ENCODE assay signal across 12 cellular contexts in genomic region chr5:150082364-150082763, GRCh38. TPM values are rescaled to one million over a fixed set of nuclear protein-coding genes. Genes with fewer than 3 reads are reported as not detected.
A peak's percentile ranks its signal among the peaks of the same experiment; 100 is the strongest.
DNase-seq lines count a peak whose midpoint lies in the region; ATAC-seq and TF ChIP-seq lines count a peak whose summit lies in the region.
"Had no signal": no experiment of that assay in that cellular context is flagged by ENCODE, and none has a peak within 500 bp of the region (broad histone marks: within the 10 kb centered on the region; RNA-seq: fewer than 3 reads in every experiment).

No MANE protein-coding gene starts in this region.

- H3K27ac ChIP-seq in GM23338 (ENCODE audit: low read depth) (no peak overlapping the region), OCI-LY7 (ENCODE audit: low read depth, low read length, poor library complexity, severe bottlenecking) (no peak overlapping the region), vagina (no peak overlapping the region)
- H3K27ac ChIP-seq: prostate gland had no signal

- no peak overlapping the region for H3K4me3 ChIP-seq in GM23338
- H3K4me3 ChIP-seq in OCI-LY7 (ENCODE audit: low read depth, low read length, poor library complexity, severe bottlenecking): no peak overlapping the region
- H3K4me3 ChIP-seq in vagina: no peak overlapping the region
- H3K4me3 ChIP-seq: prostate gland had no signal

- TF ChIP-seq CTCF in GM23338 (conservative IDR thresholded peaks at IDR 0.05; ENCODE audit: low read depth in 2 of 2): no peak
- no peak for TF ChIP-seq CTCF in OCI-LY7 (conservative IDR thresholded peaks at IDR 0.05; ENCODE audit: low read length)
- no peak for TF ChIP-seq CTCF in osteocyte (IDR thresholded peaks at IDR 0.05)
- no peak for TF ChIP-seq CTCF in vagina (IDR thresholded peaks at IDR 0.05)

- ATAC-seq in GM18511 (IDR thresholded peaks at IDR 0.05; ENCODE audit: unreplicated experiment) (peak; percentile 26), GM23338 (no peak; the same call in 2 of the 3 replicates), HG03439 (IDR thresholded peaks at IDR 0.05; ENCODE audit: unreplicated experiment) (no peak)
- ATAC-seq: activated naive CD4-positive, alpha-beta T cell treated with anti-CD3 and anti-CD28 coated beads, Interleukin-2, amount 50 U/mL, for 72 hours had no signal

- H3K9me3 Mint-ChIP-seq in GM23338 (no peaks in the 10 kb centered on the region), osteocyte (ENCODE audit: unreplicated experiment) (no peaks in the 10 kb centered on the region)
- no peaks in the 10 kb centered on the region for H3K9me3 Mint-ChIP-seq in activated naive CD4-positive, alpha-beta T cell treated with anti-CD3 and anti-CD28 coated beads for 36 hours
- H3K9me3 Mint-ChIP-seq: activated naive CD4-positive, alpha-beta T cell treated with anti-CD3 and anti-CD28 coated beads, Interleukin-2, amount 50 U/mL, for 72 hours had no signal

- POLR2A ChIA-PET in OCI-LY7 (lab: Charles Lee): no interaction called here

- no peak for TF ChIP-seq POLR2A in vagina (IDR thresholded peaks at IDR 0.05)

- no peak overlapping the region for H3K27ac Mint-ChIP-seq in GM23338
- H3K27ac Mint-ChIP-seq in osteocyte (ENCODE audit: unreplicated experiment): no peak overlapping the region
- H3K27ac Mint-ChIP-seq in activated naive CD4-positive, alpha-beta T cell treated with anti-CD3 and anti-CD28 coated beads for 36 hours: no peak overlapping the region
- H3K27ac Mint-ChIP-seq: activated naive CD4-positive, alpha-beta T cell treated with anti-CD3 and anti-CD28 coated beads, Interleukin-2, amount 50 U/mL, for 72 hours had no signal

- peaks cover 8% of the 10 kb centered on the region for H3K27me3 Mint-ChIP-seq in GM23338 (ENCODE audit: insufficient read depth, low read depth, poor library complexity)
- no peaks in the 10 kb centered on the region for H3K27me3 Mint-ChIP-seq in osteocyte (ENCODE audit: unreplicated experiment)
- H3K27me3 Mint-ChIP-seq in activated naive CD4-positive, alpha-beta T cell treated with anti-CD3 and anti-CD28 coated beads for 36 hours (ENCODE audit: low read depth): peaks cover 26% of the 10 kb centered on the region

- no peak for DNase-seq in GM23338 (ENCODE audit: low spot score)
- DNase-seq in OCI-LY7 (ENCODE audit: low spot score): no peak
- DNase-seq in osteocyte (ENCODE audit: extremely low spot score, unreplicated experiment): peak; percentile 63
- no peak for DNase-seq in activated naive CD4-positive, alpha-beta T cell treated with anti-CD3 and anti-CD28 coated beads for 36 hours
- DNase-seq in vagina (ENCODE audit: extremely low spot score in 2 of 2): no peak
- DNase-seq in GM19240 (ENCODE audit: insufficient read length, low spot score): no peak
- DNase-seq: activated CD4-positive, alpha-beta T cell treated with anti-CD3 and anti-CD28 coated beads for 4 hours; NCI-H1694 treated with DMSO at 0.1 percent for 48 hours had no signal

- no peaks in the 10 kb centered on the region for H3K36me3 Mint-ChIP-seq in GM23338 (ENCODE audit: low read depth)
- no peaks in the 10 kb centered on the region for H3K36me3 Mint-ChIP-seq in osteocyte (ENCODE audit: unreplicated experiment)
- H3K36me3 Mint-ChIP-seq in activated naive CD4-positive, alpha-beta T cell treated with anti-CD3 and anti-CD28 coated beads for 36 hours (ENCODE audit: low read depth): no peaks in the 10 kb centered on the region
- H3K36me3 Mint-ChIP-seq: activated naive CD4-positive, alpha-beta T cell treated with anti-CD3 and anti-CD28 coated beads, Interleukin-2, amount 50 U/mL, for 72 hours had no signal

- no peaks in the 10 kb centered on the region for H3F3A ChIP-seq in GM23338 (replicated peaks; ENCODE audit: low read depth)

- peak overlapping the region; percentile 70 for H2AFZ ChIP-seq in GM23338
- H2AFZ ChIP-seq in OCI-LY7 (ENCODE audit: low read length): no peak overlapping the region

- CTCF ChIA-PET in OCI-LY7 (lab: Charles Lee; ENCODE audit: unreplicated experiment): no interaction called here
- CTCF ChIA-PET in activated naive CD4-positive, alpha-beta T cell treated with anti-CD3 and anti-CD28 coated beads for 36 hours (lab: Charles Lee): no interaction called here

- no peak overlapping the region for H3K4me3 Mint-ChIP-seq in GM23338
- H3K4me3 Mint-ChIP-seq in osteocyte (ENCODE audit: unreplicated experiment): no peak overlapping the region
- no peak overlapping the region for H3K4me3 Mint-ChIP-seq in activated naive CD4-positive, alpha-beta T cell treated with anti-CD3 and anti-CD28 coated beads for 36 hours

- H3K4me1 ChIP-seq in GM23338 (ENCODE audit: insufficient read depth) (peaks cover 12% of the 10 kb centered on the region), OCI-LY7 (ENCODE audit: insufficient read depth, low read length, poor library complexity, severe bottlenecking) (peaks cover 12% of the 10 kb centered on the region), vagina (peaks cover 7% of the 10 kb centered on the region)
- H3K4me1 ChIP-seq: prostate gland had no signal

- intact Hi-C loops in OCI-LY7 (cut with micrococcal nuclease; ENCODE audit: unreplicated experiment): no loop called here
- intact Hi-C loops in activated naive CD4-positive, alpha-beta T cell treated with anti-CD3 and anti-CD28 coated beads for 36 hours (cut with micrococcal nuclease): no loop called here
- intact Hi-C loops in vagina (cut with DNase I): no loop called here

- H3K36me3 ChIP-seq in GM23338 (ENCODE audit: insufficient read depth): no peaks in the 10 kb centered on the region
- no peaks in the 10 kb centered on the region for H3K36me3 ChIP-seq in OCI-LY7 (ENCODE audit: insufficient read depth, low read length)
- H3K36me3 ChIP-seq in vagina: no peaks in the 10 kb centered on the region
- H3K36me3 ChIP-seq: prostate gland had no signal

- H3K79me2 ChIP-seq in GM23338 (replicated peaks; ENCODE audit: insufficient read depth): no peaks in the 10 kb centered on the region
- no peaks in the 10 kb centered on the region for H3K79me2 ChIP-seq in OCI-LY7 (ENCODE audit: insufficient read depth, low read depth, low read length)

- peaks cover 8% of the 10 kb centered on the region; the same call in 2 of the 3 replicates for H3K4me1 Mint-ChIP-seq in GM23338
- H3K4me1 Mint-ChIP-seq in osteocyte (ENCODE audit: unreplicated experiment): peaks cover 8% of the 10 kb centered on the region
- peaks cover 6% of the 10 kb centered on the region for H3K4me1 Mint-ChIP-seq in activated naive CD4-positive, alpha-beta T cell treated with anti-CD3 and anti-CD28 coated beads for 36 hours (ENCODE audit: low read depth)

- H3K9me3 ChIP-seq in OCI-LY7 (ENCODE audit: low read length) (no peaks in the 10 kb centered on the region), vagina (no peaks in the 10 kb centered on the region)
- H3K9me3 ChIP-seq: prostate gland had no signal

- BruUV-seq in OCI-LY7 (replicated peaks; lab: Mats Ljungman, UMichigan): no TSS peak

- H3K4me2 ChIP-seq in GM23338: no peak overlapping the region
- peak overlapping the region; percentile 48 for H3K4me2 ChIP-seq in OCI-LY7 (ENCODE audit: low read length)

- H3K27me3 ChIP-seq in GM23338 (ENCODE audit: insufficient read depth) (no peaks in the 10 kb centered on the region), vagina (no peaks in the 10 kb centered on the region)

- H4K20me1 ChIP-seq in GM23338 (replicated peaks; ENCODE audit: insufficient read depth) (no peaks in the 10 kb centered on the region), OCI-LY7 (ENCODE audit: insufficient read depth, low read length) (no peaks in the 10 kb centered on the region)

- H3K9me2 ChIP-seq in GM23338 (ENCODE audit: insufficient read depth) (no peaks in the 10 kb centered on the region), OCI-LY7 (ENCODE audit: insufficient read depth, low read length) (no peaks in the 10 kb centered on the region)

TF ChIP-seq in GM23338, 12 proteins besides CTCF, POLR2A, EP300 and RAD21 (continues in another document):
- no peak for TF ChIP-seq ZNF114 (CRISPR knock-in tag; IDR thresholded peaks at IDR 0.05)
- no peak for TF ChIP-seq ZNF331 (CRISPR knock-in tag; IDR thresholded peaks at IDR 0.05; ENCODE audit: low read depth)

RNA-seq across cellular contexts. Expression of gene CSF1R, which starts 4.0 kb away (rescaled TPM):
- not detected in 2 replicates for total RNA-seq in GM23338 (2014; rRNA removed; shearing (Covaris generic))
- 0.21 TPM in 1 of 2 replicates, not detected in the other for polyA plus RNA-seq in GM23338 (2016; fragmentation: Nextera tagmentation; extraction: Ambion mirVana)
- total RNA-seq in OCI-LY7 (2014; rRNA removed; shearing (Covaris generic)): not detected in 2 replicates
- total RNA-seq in OCI-LY7 (2022) (not detected in 2 replicates), osteocyte (1.1 and 1.2 TPM in 2 replicates), vagina (21.4 TPM)
- total RNA-seq in activated naive CD4-positive, alpha-beta T cell treated with anti-CD3 and anti-CD28 coated beads for 36 hours: 1 to 10 TPM in 1 of 2 experiments, under 1 TPM in 1; 0.94 to 1.8 TPM
